ENCODE assay signal across 28 cellular contexts in the genomic region with DNA sequence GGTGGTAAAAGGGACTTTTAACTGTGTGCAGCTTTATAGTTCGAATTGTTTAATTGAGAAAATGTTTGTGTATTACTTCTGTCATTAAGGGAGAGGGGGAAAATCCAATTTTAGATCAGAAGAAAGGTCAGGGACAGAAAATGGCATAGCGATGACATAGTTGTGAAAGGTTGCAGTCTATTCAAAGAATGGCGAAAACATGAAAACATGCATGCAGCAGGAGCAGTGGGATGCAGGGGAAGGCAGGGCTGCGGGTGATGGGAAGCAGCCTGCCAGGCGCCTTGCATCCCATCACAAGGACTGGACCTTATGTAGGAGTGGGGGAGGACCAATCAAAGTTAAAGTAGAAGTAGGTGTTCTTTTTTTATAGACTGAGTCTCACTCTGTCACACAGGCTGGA.
"Had no signal": no experiment of that assay in that cellular context is flagged by ENCODE, and none has a peak within 500 bp of the region (broad histone marks: within the 10 kb centered on the region; RNA-seq: fewer than 3 reads in every experiment).

No MANE protein-coding gene starts in this region.

- ATAC-seq: effector memory CD8-positive, alpha-beta T cell; esophagus mucosa; gastrocnemius medialis; heart right ventricle; left cardiac atrium; left lung; left ventricle myocardium superior; mucosa of descending colon had no signal

- H3K4me1 ChIP-seq: colonic mucosa, esophagus squamous epithelium, left lung had no signal

- H3K4me3 Mint-ChIP-seq: dendritic cell treated with granulocyte-macrophage colony-stimulating factor and Interleukin-4, amounts not matched to agents 40 ng/mL and 50 ng/mL, for 4 days; effector memory CD8-positive, alpha-beta T cell; endodermal cell; memory B cell; mesothelial cell of epicardium had no signal

- H3K36me3 ChIP-seq: colonic mucosa, gastrocnemius medialis, left lung had no signal

- H3K27ac ChIP-seq: colonic mucosa, epithelial cell of prostate, esophagus squamous epithelium, gastrocnemius medialis, heart right ventricle, left lung had no signal

- DNase-seq: cerebellar nuclear complex; colonic mucosa; cortex of kidney; effector CD8-positive, alpha-beta T cell; effector memory CD8-positive, alpha-beta T cell; endodermal cell; erythroblast; esophagus squamous epithelium; foreskin fibroblast; foreskin melanocyte; gastrocnemius medialis; glutamatergic neuron; head of caudate nucleus; heart right ventricle; hippocampal formation; left cardiac atrium; left ventricle myocardium superior; mammary epithelial cell; mucosa of descending colon had no signal

- H3K9me3 ChIP-seq: colonic mucosa, esophagus squamous epithelium, gastrocnemius medialis, heart right ventricle, left lung, mucosa of descending colon had no signal

- H3K27ac Mint-ChIP-seq: dendritic cell treated with granulocyte-macrophage colony-stimulating factor and Interleukin-4, amounts not matched to agents 40 ng/mL and 50 ng/mL, for 4 days; endodermal cell; memory B cell; mesothelial cell of epicardium had no signal

- H3K4me1 Mint-ChIP-seq: endodermal cell had no signal

- H3K27me3 Mint-ChIP-seq: dendritic cell treated with granulocyte-macrophage colony-stimulating factor and Interleukin-4, amounts not matched to agents 40 ng/mL and 50 ng/mL, for 4 days; effector memory CD8-positive, alpha-beta T cell; memory B cell had no signal

- H3K4me3 ChIP-seq: colonic mucosa, esophagus squamous epithelium, gastrocnemius medialis, heart right ventricle, left lung, lung, mucosa of descending colon had no signal

- H3K27me3 ChIP-seq: colonic mucosa, esophagus squamous epithelium, gastrocnemius medialis, heart right ventricle, left lung had no signal

- H3K9me3 Mint-ChIP-seq: dendritic cell treated with granulocyte-macrophage colony-stimulating factor and Interleukin-4, amounts not matched to agents 40 ng/mL and 50 ng/mL, for 4 days; effector memory CD8-positive, alpha-beta T cell; endodermal cell; memory B cell; mesothelial cell of epicardium had no signal

- FAIRE-seq: endometrium, islet of Langerhans had no signal
